ENCODE assay signal across 1 cellular context in the genomic region with DNA sequence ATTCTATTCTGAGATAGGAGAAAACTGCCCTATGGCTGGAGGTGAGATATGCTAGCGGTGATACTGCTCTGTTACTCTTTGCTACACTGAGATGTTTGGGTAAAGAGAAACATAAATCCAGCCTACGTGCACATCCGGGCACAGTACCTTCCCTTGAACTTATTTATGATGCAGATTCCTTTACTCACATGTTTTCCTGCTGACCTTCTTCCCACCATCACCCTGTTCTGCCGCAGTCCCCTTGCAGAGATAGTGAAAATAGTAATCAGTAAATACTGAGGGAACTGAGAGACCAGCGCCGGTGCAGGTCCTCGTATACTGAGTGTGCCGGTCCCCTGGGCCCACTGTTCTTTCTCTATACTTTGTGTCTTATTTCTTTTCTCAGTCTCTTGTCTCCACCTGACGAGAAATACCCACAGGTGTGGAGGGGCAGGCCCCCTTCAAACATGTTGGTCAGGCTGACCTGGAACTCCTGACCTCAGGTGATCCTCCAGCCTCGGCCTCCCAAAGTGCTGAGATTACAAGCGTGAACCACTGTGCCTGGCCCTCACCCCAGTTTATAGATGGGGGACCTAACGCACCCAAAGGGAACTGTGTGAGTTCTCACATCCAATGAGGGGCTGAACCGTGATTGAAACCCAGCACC.
A peak's percentile ranks its signal among the peaks of the same experiment; 100 is the strongest.
TF ChIP-seq lines count a peak whose summit lies in the region.

No MANE protein-coding gene starts in this region.

TF ChIP-seq in GM12878, 131 proteins besides CTCF, POLR2A, EP300 and RAD21:
- TF ChIP-seq CBFB (IDR thresholded peaks at IDR 0.05; ENCODE audit: low read depth) = 0 out of 2 replicates have a peak, but pooled peaks have one; percentile 2
- TF ChIP-seq MEF2B (IDR thresholded peaks at IDR 0.05; ENCODE audit: partially characterized antibody, poor library complexity, severe bottlenecking) = peak; percentile 80
